ENCODE assay signal across 18 cellular contexts in the genomic region with DNA sequence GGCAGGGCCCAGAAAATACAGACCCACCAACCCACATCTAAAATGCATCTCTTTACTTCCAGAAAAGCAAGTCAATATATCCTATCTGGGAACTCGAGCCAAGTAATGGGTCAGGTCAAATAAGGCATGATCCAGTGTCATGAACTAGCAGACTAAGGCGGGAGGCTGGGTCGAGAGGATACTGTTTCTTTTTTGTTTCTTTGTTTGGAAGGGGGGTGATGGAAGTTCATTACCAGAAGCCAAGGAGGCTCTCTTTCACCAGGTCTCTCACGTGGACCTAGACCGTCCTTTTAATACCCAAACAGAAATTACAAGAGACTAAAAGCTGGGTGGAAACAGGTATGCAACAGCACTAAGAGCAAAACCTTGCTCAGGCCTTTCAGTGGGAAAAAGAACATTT.
A peak's percentile ranks its signal among the peaks of the same experiment; 100 is the strongest.
DNase-seq lines count a peak whose midpoint lies in the region; ATAC-seq and TF ChIP-seq lines count a peak whose summit lies in the region.
"Had no signal": no experiment of that assay in that cellular context is flagged by ENCODE, and none has a peak within 500 bp of the region (broad histone marks: within the 10 kb centered on the region; RNA-seq: fewer than 3 reads in every experiment).

No MANE protein-coding gene starts in this region.

- H3K36me3 ChIP-seq in muscle layer of colon (ENCODE audit: insufficient read depth, low read length) (no peaks in the 10 kb centered on the region), stomach smooth muscle (ENCODE audit: control insufficient read depth in 2 of 2, insufficient read depth in 2 of 2, low read length in 2 of 2) (no peaks in the 10 kb centered on the region)
- H3K36me3 ChIP-seq: BE2C, lower lobe of right lung, thyroid gland had no signal

- H3K27ac Mint-ChIP-seq in H9 (peak overlapping the region in 2 of 3 experiments; percentile 91 to 97; a peak in 5 of 7 replicates), brain (peak overlapping the region; percentile 86 to 98 (median 97))
- H3K27ac Mint-ChIP-seq: activated CD4-positive, alpha-beta memory T cell treated with anti-CD3 and anti-CD28 coated beads, Interleukin-2, amount 10 ng/mL, durations not matched to agents 7 days and 5 days; activated naive CD8-positive, alpha-beta T cell treated with anti-CD3 and anti-CD28 coated beads, Interleukin-2, amount 50 U/mL, for 24 hours; activated T-cell treated with anti-CD3 and anti-CD28 coated beads, Interleukin-2, amount 50 U/mL, for 72 hours had no signal

- H3K4ac ChIP-seq in H9 (ENCODE audit: low read depth, low read length), result no peak overlapping the region

- no peak for TF ChIP-seq POLR2A in erythroblast (IDR thresholded peaks at IDR 0.05; ENCODE audit: low read length)

- H2BK5ac ChIP-seq in H9 (ENCODE audit: insufficient read length, low read length), result no peak overlapping the region

- H3K27me3 Mint-ChIP-seq in H9 (ENCODE audit: low read depth) (no peaks in the 10 kb centered on the region), brain (peaks cover 2% of the 10 kb centered on the region)

- no peak overlapping the region for H3K18ac ChIP-seq in H9 (ENCODE audit: insufficient read length, low read depth, low read length)

- H3K4me1 Mint-ChIP-seq in H9 (peaks cover 76 to 84% of the 10 kb centered on the region in 2 experiments), brain (peaks cover 98% of the 10 kb centered on the region)

- no peak overlapping the region for H2BK12ac ChIP-seq in H9 (ENCODE audit: insufficient read length, low read depth, low read length)

- no peaks in the 10 kb centered on the region for H3K23me2 ChIP-seq in H9 (ENCODE audit: insufficient read length, low read depth, low read length, poor library complexity, severe bottlenecking)

- no peaks in the 10 kb centered on the region; a peak in 1 of 5 replicates for H3K9me3 Mint-ChIP-seq in H9
- no peaks in the 10 kb centered on the region for H3K9me3 Mint-ChIP-seq in brain
- H3K9me3 Mint-ChIP-seq: activated CD4-positive, alpha-beta memory T cell treated with anti-CD3 and anti-CD28 coated beads, Interleukin-2, amount 10 ng/mL, durations not matched to agents 7 days and 5 days; activated naive CD8-positive, alpha-beta T cell treated with anti-CD3 and anti-CD28 coated beads, Interleukin-2, amount 50 U/mL, for 24 hours; activated T-cell treated with anti-CD3 and anti-CD28 coated beads, Interleukin-2, amount 50 U/mL, for 72 hours had no signal

- H2BK20ac ChIP-seq in H9 (ENCODE audit: low read depth, low read length, poor library complexity, severe bottlenecking), result no peak overlapping the region

- DNase-seq in H9 (no peak), HCEC 1CT (no peak), erythroblast (lab: John Stamatoyannopoulos, UW) (no peak)
- no peak for DNase-seq in activated T-cell treated with anti-CD3 and anti-CD28 coated beads, Interleukin-2, amount 50 U/mL, for 1 hour
- DNase-seq: activated CD4-positive, alpha-beta memory T cell treated with anti-CD3 and anti-CD28 coated beads, Interleukin-2, amount 10 ng/mL, durations not matched to agents 7 days and 5 days; activated naive CD8-positive, alpha-beta T cell treated with anti-CD3 and anti-CD28 coated beads, Interleukin-2, amount 50 U/mL, for 24 hours; activated T-cell treated with anti-CD3 and anti-CD28 coated beads, Interleukin-2, amount 50 U/mL, for 72 hours; BE2C; effector memory CD4-positive, alpha-beta T cell; stimulated activated CD4-positive, alpha-beta T cell treated with anti-CD3 and anti-CD28 coated beads, Interleukin-1b, Interleukin-23, amount 100 ng/mL, for 48 hours had no signal

- no peak overlapping the region for H3K4me2 ChIP-seq in H9 (ENCODE audit: insufficient read depth, insufficient read length, low read length)

- H4K5ac ChIP-seq in H9 (ENCODE audit: insufficient read length, low read depth, low read length), result no peak overlapping the region

- no peak overlapping the region for H2AFZ ChIP-seq in H9 (ENCODE audit: low read length)

- no CpG with 5 or more reads among the region's 5 CpGs for WGBS in H9 (ENCODE audit: extremely low coverage, insufficient read length, low lambda C conversion rate)

- H2BK15ac ChIP-seq in H9 (ENCODE audit: low read depth, low read length), result no peak overlapping the region

- no peaks in the 10 kb centered on the region for H3K9me3 ChIP-seq in H9 (ENCODE audit: control insufficient read depth, low read depth, low read length)
- H3K9me3 ChIP-seq in muscle layer of colon (ENCODE audit: low read length), result no peaks in the 10 kb centered on the region
- no peaks in the 10 kb centered on the region for H3K9me3 ChIP-seq in stomach smooth muscle (ENCODE audit: control insufficient read depth in 2 of 2, low read length in 2 of 2)
- H3K9me3 ChIP-seq: BE2C, lower lobe of right lung, thyroid gland had no signal

- peak overlapping the region; percentile 84; the same call in 1 of the 2 replicates for H3K14ac ChIP-seq in H9 (ENCODE audit: insufficient read depth, low read length)

- H3K56ac ChIP-seq in H9 (ENCODE audit: insufficient read length, low read depth, low read length), result no peak overlapping the region

- TF ChIP-seq CTCF in H9 (conservative IDR thresholded peaks at IDR 0.05) (no peak), brain (conservative IDR thresholded peaks at IDR 0.05) (no peak)

- H3K27me3 ChIP-seq in H9 (ENCODE audit: insufficient read depth, low read length), result no peaks in the 10 kb centered on the region
- no peaks in the 10 kb centered on the region for H3K27me3 ChIP-seq in muscle layer of colon (ENCODE audit: control insufficient read depth in 1 of 2, insufficient read depth in 2 of 2, low read length in 2 of 2)
- no peaks in the 10 kb centered on the region for H3K27me3 ChIP-seq in stomach smooth muscle (ENCODE audit: control insufficient read depth in 1 of 2, insufficient read depth in 2 of 2, low read length in 2 of 2)
- H3K27me3 ChIP-seq: BE2C, thyroid gland had no signal

- no peak overlapping the region for H3K27ac ChIP-seq in H9 (ENCODE audit: insufficient read length, low read depth, low read length)
- H3K27ac ChIP-seq in muscle layer of colon (ENCODE audit: low read depth, low read length), result peak overlapping the region; percentile 42
- peak overlapping the region; percentile 83 for H3K27ac ChIP-seq in stomach smooth muscle (ENCODE audit: low read length)
- H3K27ac ChIP-seq: lower lobe of right lung, thyroid gland had no signal

- peaks cover 2% of the 10 kb centered on the region; the same call in 1 of the 2 replicates for H3K79me2 ChIP-seq in H9 (ENCODE audit: insufficient read depth, low read length)

- H2BK120ac ChIP-seq in H9 (ENCODE audit: low read depth, low read length, poor library complexity, severe bottlenecking), result no peak overlapping the region

- H3K4me3 Mint-ChIP-seq in H9, result peak overlapping the region in 1 of 2 experiments; percentile 31; a peak in 1 of 5 replicates
- peak overlapping the region in 4 of 5 experiments; percentile 2 to 39 (median 21) for H3K4me3 Mint-ChIP-seq in brain
- H3K4me3 Mint-ChIP-seq: activated CD4-positive, alpha-beta memory T cell treated with anti-CD3 and anti-CD28 coated beads, Interleukin-2, amount 10 ng/mL, durations not matched to agents 7 days and 5 days; activated naive CD8-positive, alpha-beta T cell treated with anti-CD3 and anti-CD28 coated beads, Interleukin-2, amount 50 U/mL, for 24 hours had no signal

- ATAC-seq in esophagus mucosa, result no peak
- ATAC-seq: activated naive CD8-positive, alpha-beta T cell treated with anti-CD3 and anti-CD28 coated beads, Interleukin-2, amount 50 U/mL, for 24 hours; activated T-cell treated with anti-CD3 and anti-CD28 coated beads, Interleukin-2, amount 50 U/mL, for 72 hours; K562; lower lobe of right lung; right cardiac atrium had no signal

- H4K91ac ChIP-seq in H9 (ENCODE audit: insufficient read length, low read depth, low read length), result no peak overlapping the region

- H3K4me1 ChIP-seq in H9 (ENCODE audit: insufficient read depth, low read length) (peaks cover 18% of the 10 kb centered on the region; the same call in 1 of the 2 replicates), muscle layer of colon (ENCODE audit: insufficient read depth, low read length) (peaks cover 92% of the 10 kb centered on the region), stomach smooth muscle (ENCODE audit: control insufficient read depth, insufficient read depth, low read length) (peaks cover 89% of the 10 kb centered on the region)

- H3K23ac ChIP-seq in H9 (ENCODE audit: insufficient read length, low read depth, low read length), result no peak overlapping the region

- H4K8ac ChIP-seq in H9 (replicated peaks; ENCODE audit: insufficient read length, low read depth, low read length), result no peak overlapping the region

- peaks cover 2% of the 10 kb centered on the region for H4K20me1 ChIP-seq in H9 (ENCODE audit: control insufficient read depth, insufficient read depth, insufficient read length)

- H3T11ph ChIP-seq in H9 (ENCODE audit: low read length), result no peak overlapping the region

- H3K79me1 ChIP-seq in H9 (ENCODE audit: insufficient read depth, low read depth, low read length, poor library complexity, severe bottlenecking), result no peaks in the 10 kb centered on the region

- no peak overlapping the region for H2AK5ac ChIP-seq in H9 (ENCODE audit: insufficient read length, low read length)

- H3K4me3 ChIP-seq in muscle layer of colon (ENCODE audit: low read depth in 1 of 2, low read length in 2 of 2) (no peak overlapping the region), stomach smooth muscle (ENCODE audit: low read length in 2 of 2) (no peak overlapping the region)
- H3K4me3 ChIP-seq: K562, lower lobe of right lung, thyroid gland had no signal

- H3K9ac ChIP-seq in H9 (ENCODE audit: extremely low read depth, insufficient read length, low read length), result no peak overlapping the region
- no peak overlapping the region for H3K9ac ChIP-seq in muscle layer of colon (ENCODE audit: low read length)
- H3K9ac ChIP-seq in stomach smooth muscle (ENCODE audit: low read length in 2 of 2), result no peak overlapping the region

- no peaks in the 10 kb centered on the region for H3K36me3 Mint-ChIP-seq in H9 (ENCODE audit: insufficient read depth in 1 of 3, low read depth in 3 of 3)
- H3K36me3 Mint-ChIP-seq in brain, result no peaks in the 10 kb centered on the region
